8 cellular contexts compared by ENCODE assay signal in genomic region chr19:55206664-55207500, GRCh38. TPM values are rescaled to one million over a fixed set of nuclear protein-coding genes. Genes with fewer than 3 reads are reported as not detected.
DNase-seq lines count a peak whose midpoint lies in the region; ATAC-seq and TF ChIP-seq lines count a peak whose summit lies in the region.

No MANE protein-coding gene starts in this region.

- no peak overlapping the region for H3K9ac ChIP-seq in endodermal cell (ENCODE audit: extremely low read depth, low read length, poor library complexity, severe bottlenecking)

- no peaks in the 10 kb centered on the region for H3K27me3 ChIP-seq in endodermal cell (ENCODE audit: control insufficient read depth, insufficient read depth, low read length, poor library complexity, severe bottlenecking)
- peaks cover 11% of the 10 kb centered on the region for H3K27me3 ChIP-seq in CD4-positive, alpha-beta T cell (ENCODE audit: control insufficient read depth, insufficient read depth, low read length)

- H3K4me3 Mint-ChIP-seq in activated B cell treated with CpG ODN at 0.5 μM for 24 hours (no peak overlapping the region), endodermal cell (no peak overlapping the region)
- H3K4me3 Mint-ChIP-seq in CD4-positive, alpha-beta T cell: no peak overlapping the region

- WGBS in endodermal cell (ENCODE audit: insufficient coverage in 1 of 2, insufficient read length in 1 of 2), 2 experiments: 45 to 60% methylated on average over 15 to 29 of the region's 29 CpGs

- H3K9me3 ChIP-seq in endodermal cell (ENCODE audit: control insufficient read depth, low read length): no peaks in the 10 kb centered on the region
- H3K9me3 ChIP-seq in CD4-positive, alpha-beta T cell (ENCODE audit: control insufficient read depth, low read length): no peaks in the 10 kb centered on the region

- no peak for TF ChIP-seq POLR2A in NB4 (IDR thresholded peaks at IDR 0.05; ENCODE audit: extremely low read depth, insufficient read length)

- no peak overlapping the region for H3K27ac ChIP-seq in endodermal cell (ENCODE audit: low read depth, low read length)
- H3K27ac ChIP-seq in CD4-positive, alpha-beta T cell (ENCODE audit: low read depth, low read length): no peak overlapping the region

- CTCF ChIA-PET in activated B cell treated with CpG ODN at 0.5 μM for 24 hours (lab: Charles Lee): no interaction called here
- CTCF ChIA-PET in CD4-positive, alpha-beta T cell (lab: Charles Lee): no interaction called here

- ATAC-seq in activated B cell treated with CpG ODN at 0.5 μM for 24 hours (ENCODE audit: low read depth) (peak; percentile 42), HG02973 (IDR thresholded peaks at IDR 0.05; ENCODE audit: unreplicated experiment) (no peak)
- no peak for ATAC-seq in CD4-positive, alpha-beta T cell (ENCODE audit: poor library complexity)

- H3K27ac Mint-ChIP-seq in activated B cell treated with CpG ODN at 0.5 μM for 24 hours (no peak overlapping the region), endodermal cell (no peak overlapping the region)
- no peak overlapping the region for H3K27ac Mint-ChIP-seq in CD4-positive, alpha-beta T cell

- TF ChIP-seq CTCF in NB4 (IDR thresholded peaks at IDR 0.05; ENCODE audit: low read depth, low read length) (no peak), activated B cell treated with CpG ODN at 0.5 μM for 24 hours (IDR thresholded peaks at IDR 0.05) (no peak), endodermal cell (conservative IDR thresholded peaks at IDR 0.05) (no peak)
- no peak for TF ChIP-seq CTCF in CD4-positive, alpha-beta T cell (IDR thresholded peaks at IDR 0.05)

- no peak overlapping the region for H3K4me3 ChIP-seq in NB4 (ENCODE audit: low read depth, low read length)
- H3K4me3 ChIP-seq in endodermal cell (ENCODE audit: low read length): no peak overlapping the region

- no peaks in the 10 kb centered on the region for H3K36me3 ChIP-seq in endodermal cell (ENCODE audit: control insufficient read depth, insufficient read depth, low read length)

- H3K27me3 Mint-ChIP-seq in activated B cell treated with CpG ODN at 0.5 μM for 24 hours (peaks cover 38% of the 10 kb centered on the region), endodermal cell (ENCODE audit: insufficient read depth) (peaks cover 42% of the 10 kb centered on the region)
- peaks cover 54% of the 10 kb centered on the region for H3K27me3 Mint-ChIP-seq in CD4-positive, alpha-beta T cell

- intact Hi-C loops in activated B cell treated with CpG ODN at 0.5 μM for 24 hours (cut with micrococcal nuclease): no loop called here
- intact Hi-C loops in CD4-positive, alpha-beta T cell (cut with DNase I, micrococcal nuclease): no loop called here

- no peaks in the 10 kb centered on the region for H3K36me3 Mint-ChIP-seq in activated B cell treated with CpG ODN at 0.5 μM for 24 hours (ENCODE audit: low read depth)
- no peaks in the 10 kb centered on the region for H3K36me3 Mint-ChIP-seq in endodermal cell (ENCODE audit: low read depth)
- H3K36me3 Mint-ChIP-seq in CD4-positive, alpha-beta T cell (ENCODE audit: low read depth): no peaks in the 10 kb centered on the region

- peak; percentile 97 for DNase-seq in Daoy (ENCODE audit: low read depth)
- DNase-seq in NB4 (ENCODE audit: low read depth): peak; percentile 82
- DNase-seq in activated B cell treated with CpG ODN at 0.5 μM for 24 hours: no peak
- peak; percentile 92 for DNase-seq in endodermal cell
- peak; percentile 92 for DNase-seq in mesenteric fat pad (ENCODE audit: low spot score)
- peak; percentile 37 to 39 for DNase-seq in stimulated activated CD8-positive, alpha-beta memory T cell treated with anti-CD3 and anti-CD28 coated beads, Interleukin-7, amount 100 ng/mL, for 48 hours (ENCODE audit: extremely low read depth in 1 of 2, low read depth in 1 of 2)
- no peak for DNase-seq in CD4-positive, alpha-beta T cell

- POLR2A ChIA-PET in activated B cell treated with CpG ODN at 0.5 μM for 24 hours (lab: Charles Lee): interaction anchor here (0.6 to 1.1 kb wide), 2 partner anchors 84 to 201 kb away, joined by 4 to 5 read pairs; partner anchors contain the start of gene UBE2S
- POLR2A ChIA-PET in CD4-positive, alpha-beta T cell (lab: Charles Lee): no interaction called here

- H3K9me3 Mint-ChIP-seq in activated B cell treated with CpG ODN at 0.5 μM for 24 hours (no peaks in the 10 kb centered on the region), endodermal cell (peaks cover 4% of the 10 kb centered on the region)
- H3K9me3 Mint-ChIP-seq in CD4-positive, alpha-beta T cell: no peaks in the 10 kb centered on the region

- no peaks in the 10 kb centered on the region for H3K4me1 ChIP-seq in endodermal cell (ENCODE audit: control insufficient read depth, insufficient read depth, low read length)

- H3K4me1 Mint-ChIP-seq in activated B cell treated with CpG ODN at 0.5 μM for 24 hours (no peaks in the 10 kb centered on the region), endodermal cell (peaks cover 3% of the 10 kb centered on the region)
- H3K4me1 Mint-ChIP-seq in CD4-positive, alpha-beta T cell (ENCODE audit: low read depth): no peaks in the 10 kb centered on the region

RNA-seq across cellular contexts. Expression of gene PTPRH, which starts 2.4 kb away (rescaled TPM):
- total RNA-seq in Daoy (2014; rRNA removed; shearing (Covaris generic)): 4.1 and 8.6 TPM in 2 replicates
- not detected in 2 replicates for total RNA-seq in activated B cell treated with CpG ODN at 0.5 μM for 24 hours
- total RNA-seq in endodermal cell: not detected
- polyA plus RNA-seq in endodermal cell (2013, experiment 1 of 2): 2.1 TPM
- 1.3 TPM for polyA plus RNA-seq in endodermal cell (2013, experiment 2 of 2)
- 1.00 TPM for total RNA-seq in mesenteric fat pad
- not detected for total RNA-seq in CD4-positive, alpha-beta T cell

RNA-seq across cellular contexts. Expression of gene TMEM86B, which starts 21.7 kb away (rescaled TPM):
- total RNA-seq in Daoy (2014; rRNA removed; shearing (Covaris generic)): 0.95 and 1.8 TPM in 2 replicates
- 12.6 and 14.8 TPM in 2 replicates for total RNA-seq in activated B cell treated with CpG ODN at 0.5 μM for 24 hours
- 1 to 10 TPM; 2.9 to 5.9 TPM for total RNA-seq in endodermal cell
- polyA plus RNA-seq in endodermal cell (2013, experiment 1 of 2): 4.9 TPM
- polyA plus RNA-seq in endodermal cell (2013, experiment 2 of 2): 3.5 TPM
- total RNA-seq in mesenteric fat pad: 1.6 TPM
- 10 to 100 TPM; 11.7 to 11.8 TPM for total RNA-seq in CD4-positive, alpha-beta T cell

RNA-seq across cellular contexts. Expression of gene SYT5, which starts 26.8 kb away (rescaled TPM):
- 0.12 TPM in 1 of 2 replicates, not detected in the other for total RNA-seq in Daoy (2014; rRNA removed; shearing (Covaris generic))
- total RNA-seq in activated B cell treated with CpG ODN at 0.5 μM for 24 hours (not detected in 2 replicates), endodermal cell (not detected), mesenteric fat pad (not detected)
- polyA plus RNA-seq in endodermal cell (2013, experiment 1 of 2): 6.1 TPM
- 7.9 TPM for polyA plus RNA-seq in endodermal cell (2013, experiment 2 of 2)
- under 1 TPM; 0.41 to 0.56 TPM for total RNA-seq in CD4-positive, alpha-beta T cell

RNA-seq across cellular contexts. Expression of gene DNAAF3, which starts 40.5 kb away (rescaled TPM):
- total RNA-seq in Daoy (2014; rRNA removed; shearing (Covaris generic)): 3.1 and 7.1 TPM in 2 replicates
- not detected in 2 replicates for total RNA-seq in activated B cell treated with CpG ODN at 0.5 μM for 24 hours
- total RNA-seq in endodermal cell: 1 to 10 TPM; 5.9 to 9.5 TPM
- 10.2 TPM for polyA plus RNA-seq in endodermal cell (2013, experiment 1 of 2)
- polyA plus RNA-seq in endodermal cell (2013, experiment 2 of 2): 7.5 TPM
- total RNA-seq in mesenteric fat pad: 0.48 TPM
- total RNA-seq in CD4-positive, alpha-beta T cell: not detected

RNA-seq across cellular contexts. Expression of gene TNNI3, which starts 49.4 kb away (rescaled TPM):
- total RNA-seq in Daoy (2014; rRNA removed; shearing (Covaris generic)): 0.80 TPM in 1 of 2 replicates, not detected in the other
- total RNA-seq in activated B cell treated with CpG ODN at 0.5 μM for 24 hours (not detected in 2 replicates), endodermal cell (10 to 100 TPM in 1 of 2 donors, 1 to 10 TPM in 1; 9.8 to 14.2 TPM), mesenteric fat pad (not detected)
- polyA plus RNA-seq in endodermal cell (2013, experiment 1 of 2): 9.9 TPM
- 9.5 TPM for polyA plus RNA-seq in endodermal cell (2013, experiment 2 of 2)
- total RNA-seq in CD4-positive, alpha-beta T cell: not detected

Comparison
In these comparisons a context has a peak if more than half of its experiments do, and no peak if none do; other contexts are left out.
1. DNase-seq: peak in Daoy (single experiment), NB4 (single experiment), endodermal cell (single experiment), mesenteric fat pad (single experiment) and stimulated activated CD8-positive, alpha-beta memory T cell treated with anti-CD3 and anti-CD28 coated beads, Interleukin-7, amount 100 ng/mL, for 48 hours (2 of 2); none in activated B cell treated with CpG ODN at 0.5 μM for 24 hours (single experiment) and CD4-positive, alpha-beta T cell (0 of 10).